1 cellular context compared by ENCODE assay signal in genomic region chr11:93540337-93540736, GRCh38.
TF ChIP-seq lines count a peak whose summit lies in the region.

No MANE protein-coding gene starts in this region.

TF ChIP-seq in liver, 16 proteins besides CTCF, POLR2A, EP300 and RAD21 (continued from another document):
- TF ChIP-seq REST (IDR thresholded peaks at IDR 0.05) (no peak), EGR1 (IDR thresholded peaks at IDR 0.05; ENCODE audit: low read depth in 2 of 2) (no peak), GABPA (IDR thresholded peaks at IDR 0.05 in 1 of 2, conservative IDR thresholded peaks at IDR 0.05 in 1 of 2) (no peak)
TF ChIP-seq in liver: peak in this region for 0.
